In genomic region chr2:94874277-94874997, GRCh38 we compare ENCODE assay signal across 7 cellular contexts.
DNase-seq lines count a peak whose midpoint lies in the region; ATAC-seq and TF ChIP-seq lines count a peak whose summit lies in the region.

No MANE protein-coding gene starts in this region.

- ATAC-seq in GM21723 (IDR thresholded peaks at IDR 0.05; ENCODE audit: unreplicated experiment) = peak; percentile 89

- no peaks in the 10 kb centered on the region for H3K4me1 Mint-ChIP-seq in T-helper 2 cell treated with Interferon-gamma antibody and Interleukin-4, amounts not matched to agents 5 μg/mL and 100 μg/mL, for 36 hours (ENCODE audit: low read depth)

- DNase-seq in GM12864 (ENCODE audit: low read depth) (no peak), astrocyte of the spinal cord (ENCODE audit: low read depth, low spot score) (no peak), kidney tubule cell (ENCODE audit: low spot score) (peak; percentile 56)
- DNase-seq in T-helper 2 cell treated with Interferon-gamma antibody and Interleukin-4, amounts not matched to agents 5 μg/mL and 100 μg/mL, for 36 hours (ENCODE audit: low spot score) = peak; percentile 49
- DNase-seq in stimulated activated CD8-positive, alpha-beta memory T cell treated with anti-CD3 and anti-CD28 coated beads, Interleukin-4, amount 100 ng/mL, for 48 hours = peak; percentile 86

- H3K9me3 Mint-ChIP-seq in T-helper 2 cell treated with Interferon-gamma antibody and Interleukin-4, amounts not matched to agents 5 μg/mL and 100 μg/mL, for 36 hours = no peaks in the 10 kb centered on the region

- no peak overlapping the region for H3K4me3 Mint-ChIP-seq in T-helper 2 cell treated with Interferon-gamma antibody and Interleukin-4, amounts not matched to agents 5 μg/mL and 100 μg/mL, for 36 hours

- no peak overlapping the region for H3K4me3 ChIP-seq in GM12864 (ENCODE audit: low read depth, low read length)
- H3K4me3 ChIP-seq in astrocyte of the spinal cord (ENCODE audit: low read depth, low read length) = no peak overlapping the region

- no peaks in the 10 kb centered on the region for H3K36me3 Mint-ChIP-seq in T-helper 2 cell treated with Interferon-gamma antibody and Interleukin-4, amounts not matched to agents 5 μg/mL and 100 μg/mL, for 36 hours (ENCODE audit: low read depth)

- in situ Hi-C loops in astrocyte of the spinal cord (cut with HindIII; ENCODE audit: low sequenced_read_pairs) = no loop called here

- no peak for TF ChIP-seq EP300 in Ishikawa (IDR thresholded peaks at IDR 0.05; ENCODE audit: borderline replicate concordance)

- H3K27ac Mint-ChIP-seq in T-helper 2 cell treated with Interferon-gamma antibody and Interleukin-4, amounts not matched to agents 5 μg/mL and 100 μg/mL, for 36 hours = no peak overlapping the region

- TF ChIP-seq RAD21 in Ishikawa (IDR thresholded peaks at IDR 0.05; ENCODE audit: low read depth) = peak; percentile 85

- TF ChIP-seq CTCF in GM12864 (IDR thresholded peaks at IDR 0.05; ENCODE audit: low read depth, low read length, missing control alignments) (peak; percentile 100), astrocyte of the spinal cord (IDR thresholded peaks at IDR 0.05; ENCODE audit: low read depth, low read length) (peak; percentile 76)

- H3K27me3 Mint-ChIP-seq in T-helper 2 cell treated with Interferon-gamma antibody and Interleukin-4, amounts not matched to agents 5 μg/mL and 100 μg/mL, for 36 hours (ENCODE audit: low read depth) = no peaks in the 10 kb centered on the region

TF ChIP-seq in Ishikawa, 13 proteins besides CTCF, POLR2A, EP300 and RAD21:
- no peak for TF ChIP-seq EGR1 (IDR thresholded peaks at IDR 0.05)
- TF ChIP-seq NFIC (IDR thresholded peaks at IDR 0.05) = no peak
- TF ChIP-seq TCF12 (IDR thresholded peaks at IDR 0.05; ENCODE audit: low read depth) = no peak
- TF ChIP-seq YY1 (IDR thresholded peaks at IDR 0.05; ENCODE audit: low read depth) = no peak
- peak; percentile 26; the same call in 1 of the 2 replicates for TF ChIP-seq MAX (IDR thresholded peaks at IDR 0.05)
- peak; percentile 37; the same call in 1 of the 2 replicates for TF ChIP-seq ZBTB7A (IDR thresholded peaks at IDR 0.05; ENCODE audit: low read depth)
- TF ChIP-seq CREB1 (IDR thresholded peaks at IDR 0.05; ENCODE audit: low read depth) = no peak
- TF ChIP-seq TAF1 (IDR thresholded peaks at IDR 0.05; ENCODE audit: low read depth) = no peak
- no peak for TF ChIP-seq FOXM1 (IDR thresholded peaks at IDR 0.05; ENCODE audit: borderline replicate concordance, low read depth)
- TF ChIP-seq USF1 (IDR thresholded peaks at IDR 0.05) = no peak
- TF ChIP-seq CEBPB (IDR thresholded peaks at IDR 0.05) = no peak
- TF ChIP-seq TEAD4 (IDR thresholded peaks at IDR 0.05) = no peak
- no peak for TF ChIP-seq REST (IDR thresholded peaks at IDR 0.05; ENCODE audit: low read depth)

Comparison
In these comparisons a context has a peak if more than half of its experiments do, and no peak if none do; other contexts are left out.
1. DNase-seq: peak in T-helper 2 cell treated with Interferon-gamma antibody and Interleukin-4, amounts not matched to agents 5 μg/mL and 100 μg/mL, for 36 hours (single experiment), kidney tubule cell (single experiment) and stimulated activated CD8-positive, alpha-beta memory T cell treated with anti-CD3 and anti-CD28 coated beads, Interleukin-4, amount 100 ng/mL, for 48 hours (single experiment); none in GM12864 (single experiment) and astrocyte of the spinal cord (single experiment).